ENCODE assay signal across 8 cellular contexts in genomic region chr11:32090774-32091370, GRCh38. TPM values are rescaled to one million over a fixed set of nuclear protein-coding genes. Genes with fewer than 3 reads are reported as not detected.
DNase-seq lines count a peak whose midpoint lies in the region; ATAC-seq lines count a peak whose summit lies in the region.

TSS of gene RCN1 (plus strand) at chr11:32091074. CDS start at chr11:32091197, 123 bp downstream.

- ATAC-seq in HG02610 (IDR thresholded peaks at IDR 0.05; ENCODE audit: unreplicated experiment) (peak; percentile 44), left colon (peak; percentile 83)
- peak; percentile 59 for ATAC-seq in activated CD4-positive, alpha-beta T cell treated with anti-CD3 and anti-CD28 coated beads for 36 hours

- peaks cover 43% of the 10 kb centered on the region for H3K4me1 Mint-ChIP-seq in activated CD4-positive, alpha-beta T cell treated with anti-CD3 and anti-CD28 coated beads for 36 hours

- peaks cover 5% of the 10 kb centered on the region for H3K36me3 Mint-ChIP-seq in activated CD4-positive, alpha-beta T cell treated with anti-CD3 and anti-CD28 coated beads for 36 hours (ENCODE audit: low read depth)

- CTCF ChIA-PET in activated CD4-positive, alpha-beta T cell treated with anti-CD3 and anti-CD28 coated beads for 36 hours (lab: Charles Lee), result interaction anchor here (1.0 to 1.2 kb wide), 2 partner anchors 38 to 85 kb away, joined by 3 read pairs; no protein-coding TSS in a partner anchor

- H3K4me3 Mint-ChIP-seq in activated CD4-positive, alpha-beta T cell treated with anti-CD3 and anti-CD28 coated beads for 36 hours, result peak within 1 kb of the TSS; percentile 79

- peaks cover 10% of the 10 kb centered on the region for H3K27me3 Mint-ChIP-seq in activated CD4-positive, alpha-beta T cell treated with anti-CD3 and anti-CD28 coated beads for 36 hours

- H3K27ac Mint-ChIP-seq in activated CD4-positive, alpha-beta T cell treated with anti-CD3 and anti-CD28 coated beads for 36 hours, result peak within 1 kb of the TSS; percentile 85

- POLR2A ChIA-PET in activated CD4-positive, alpha-beta T cell treated with anti-CD3 and anti-CD28 coated beads for 36 hours (lab: Charles Lee), result no interaction called here

- intact Hi-C loops in activated CD4-positive, alpha-beta T cell treated with anti-CD3 and anti-CD28 coated beads for 36 hours (cut with DNase I, micrococcal nuclease), result loop anchor here in 1 of 2 experiments (1.0 to 10.0 kb wide), 6 partner anchors 279 to 1766 kb away; partner anchors contain the start of genes ARL14EP, DCDC1, DNAJC24 and EIF3M
- intact Hi-C loops in left colon (cut with DNase I, micrococcal nuclease), result no loop called here

- DNase-seq in NCI-H1436 (lab: John Stamatoyannopoulos, UW), result peak; percentile 62
- DNase-seq in NCI-H1436 treated with DMSO at 0.1 percent for 48 hours (lab: John Stamatoyannopoulos, UW), result no peak
- peak; percentile 86 for DNase-seq in NCI-H146 (lab: John Stamatoyannopoulos, UW)
- DNase-seq in activated CD4-positive, alpha-beta T cell treated with anti-CD3 and anti-CD28 coated beads for 36 hours, result peak; percentile 62
- DNase-seq in cortex of kidney (lab: John Stamatoyannopoulos, UW), result peak; percentile 11
- peak; percentile 42 to 73 for DNase-seq in left colon
- peak; percentile 20 to 29 for DNase-seq in stimulated activated CD4-positive, alpha-beta T cell treated with anti-CD3 and anti-CD28 coated beads, Interleukin-2, amount 100 ng/mL, for 48 hours

- H3K9me3 Mint-ChIP-seq in activated CD4-positive, alpha-beta T cell treated with anti-CD3 and anti-CD28 coated beads for 36 hours (ENCODE audit: low read depth), result peaks cover 2% of the 10 kb centered on the region

RNA-seq across cellular contexts. Expression of gene RCN1, which starts in this region (rescaled TPM):
- 10 to 100 TPM; 19.1 to 24.1 TPM for total RNA-seq in activated CD4-positive, alpha-beta T cell treated with anti-CD3 and anti-CD28 coated beads for 36 hours
- 10 to 100 TPM; 35.6 to 46.4 TPM for total RNA-seq in left colon
